11 cellular contexts compared by ENCODE assay signal in genomic region chr9:6272229-6272597, GRCh38. TPM values are rescaled to one million over a fixed set of nuclear protein-coding genes. Genes with fewer than 3 reads are reported as not detected.
DNase-seq lines count a peak whose midpoint lies in the region; ATAC-seq, FAIRE-seq and TF ChIP-seq lines count a peak whose summit lies in the region.
"Had no signal": no experiment of that assay in that cellular context is flagged by ENCODE, and none has a peak within 500 bp of the region (broad histone marks: within the 10 kb centered on the region; RNA-seq: fewer than 3 reads in every experiment).

No MANE protein-coding gene starts in this region.

- TF ChIP-seq EP300 in K562 (IDR thresholded peaks at IDR 0.05; ENCODE audit: low read length) = no peak

- H3K27ac Mint-ChIP-seq in activated naive CD4-positive, alpha-beta T cell treated with anti-CD3 and anti-CD28 coated beads for 36 hours = no peak overlapping the region
- no peak overlapping the region for H3K27ac Mint-ChIP-seq in endodermal cell
- H3K27ac Mint-ChIP-seq: brain; CD4-positive, CD25-positive, alpha-beta regulatory T cell had no signal

- H3K4me1 Mint-ChIP-seq in activated naive CD4-positive, alpha-beta T cell treated with anti-CD3 and anti-CD28 coated beads for 36 hours (ENCODE audit: low read depth) = no peaks in the 10 kb centered on the region
- peaks cover 7% of the 10 kb centered on the region for H3K4me1 Mint-ChIP-seq in endodermal cell
- H3K4me1 Mint-ChIP-seq: brain; CD4-positive, CD25-positive, alpha-beta regulatory T cell had no signal

- H3K9ac ChIP-seq in K562 (ENCODE audit: insufficient read depth in 1 of 2, low read depth in 2 of 2, low read length in 2 of 2) = no peak overlapping the region
- H3K9ac ChIP-seq in endodermal cell (ENCODE audit: extremely low read depth, low read length, poor library complexity, severe bottlenecking) = no peak overlapping the region

- TF ChIP-seq POLR2A in K562 (conservative IDR thresholded peaks at IDR 0.05) = no peak

- H3K4me1 ChIP-seq in K562 (replicated peaks in 1 of 2; ENCODE audit: control insufficient read depth in 2 of 2, insufficient read depth in 2 of 2, low read length in 2 of 2) = no peaks in the 10 kb centered on the region
- peaks cover 10% of the 10 kb centered on the region for H3K4me1 ChIP-seq in left ventricle myocardium inferior
- H3K4me1 ChIP-seq in endodermal cell (ENCODE audit: control insufficient read depth, insufficient read depth, low read length) = no peaks in the 10 kb centered on the region

- H3K27me3 ChIP-seq in K562 (ENCODE audit: control insufficient read depth in 2 of 2, insufficient read depth in 2 of 2, low read length in 2 of 2) = no peaks in the 10 kb centered on the region
- H3K27me3 ChIP-seq in left ventricle myocardium inferior (ENCODE audit: low read depth) = no peaks in the 10 kb centered on the region
- H3K27me3 ChIP-seq in endodermal cell (ENCODE audit: control insufficient read depth, insufficient read depth, low read length, poor library complexity, severe bottlenecking) = peaks cover 76% of the 10 kb centered on the region

- CTCF ChIA-PET in K562 (lab: Yijun Ruan, JAX; ENCODE audit: low intra/inter-chr PET ratio) = no interaction called here
- CTCF ChIA-PET in activated naive CD4-positive, alpha-beta T cell treated with anti-CD3 and anti-CD28 coated beads for 36 hours (lab: Charles Lee) = no interaction called here

- H3K36me3 Mint-ChIP-seq in activated naive CD4-positive, alpha-beta T cell treated with anti-CD3 and anti-CD28 coated beads for 36 hours (ENCODE audit: low read depth) = no peaks in the 10 kb centered on the region
- no peaks in the 10 kb centered on the region for H3K36me3 Mint-ChIP-seq in endodermal cell (ENCODE audit: low read depth)
- H3K36me3 Mint-ChIP-seq: brain; CD4-positive, CD25-positive, alpha-beta regulatory T cell had no signal

- POLR2A ChIA-PET in K562 (lab: Yijun Ruan, JAX) = interaction anchor here (0.5 kb wide), 1 partner anchor 163 kb away, joined by 3 read pairs; no protein-coding TSS in a partner anchor

- intact Hi-C loops in K562 (cut with micrococcal nuclease) (no loop called here), left ventricle myocardium inferior (cut with micrococcal nuclease) (no loop called here)
- intact Hi-C loops in activated naive CD4-positive, alpha-beta T cell treated with anti-CD3 and anti-CD28 coated beads for 36 hours (cut with micrococcal nuclease) = no loop called here

- H3K27ac ChIP-seq in K562 (ENCODE audit: extremely low read depth, low read depth, low read length) = no peak overlapping the region
- peak overlapping the region; percentile 81 for H3K27ac ChIP-seq in left ventricle myocardium inferior (replicated peaks)
- no peak overlapping the region for H3K27ac ChIP-seq in endodermal cell (ENCODE audit: low read depth, low read length)

- BruUV-seq in K562 (replicated peaks; lab: Mats Ljungman, UMichigan) = no TSS peak

- no peaks in the 10 kb centered on the region for H3K79me2 ChIP-seq in K562 (ENCODE audit: control insufficient read depth, insufficient read depth, low read length)

- no peak overlapping the region for H3K4me3 Mint-ChIP-seq in activated naive CD4-positive, alpha-beta T cell treated with anti-CD3 and anti-CD28 coated beads for 36 hours
- no peak overlapping the region for H3K4me3 Mint-ChIP-seq in endodermal cell
- H3K4me3 Mint-ChIP-seq: brain; CD4-positive, CD25-positive, alpha-beta regulatory T cell had no signal

- H2AFZ ChIP-seq in K562 (ENCODE audit: low read depth, low read length) = no peak overlapping the region

- ATAC-seq in K562 (no peak), GM19395 (IDR thresholded peaks at IDR 0.05; ENCODE audit: unreplicated experiment) (no peak)

- H3K4me3 ChIP-seq in K562 = no peak overlapping the region
- no peak overlapping the region for H3K4me3 ChIP-seq in left ventricle myocardium inferior
- H3K4me3 ChIP-seq in endodermal cell (ENCODE audit: low read length) = no peak overlapping the region

- H3K9me1 ChIP-seq in K562 (ENCODE audit: control insufficient read depth, insufficient read depth, low read length) = no peaks in the 10 kb centered on the region

- FAIRE-seq in K562 (lab: Jason Lieb, UNC) = no peak

- no peak for TF ChIP-seq RAD21 in K562 (CRISPR knock-in tag; conservative IDR thresholded peaks at IDR 0.05 in 1 of 2, IDR thresholded peaks at IDR 0.05 in 1 of 2)

- H3K9me3 ChIP-seq in K562 (replicated peaks; ENCODE audit: control insufficient read depth, insufficient read depth, low read depth, low read length) (no peaks in the 10 kb centered on the region), left ventricle myocardium inferior (replicated peaks) (no peaks in the 10 kb centered on the region), endodermal cell (ENCODE audit: control insufficient read depth, low read length) (no peaks in the 10 kb centered on the region)

- peak; percentile 60 for DNase-seq in DMS53 (lab: John Stamatoyannopoulos, UW)
- DNase-seq in K562 (ENCODE audit: extremely low read depth in 1 of 4, low spot score in 3 of 4) = no peak
- DNase-seq in left ventricle myocardium inferior = no peak
- DNase-seq in renal cortical epithelial cell (ENCODE audit: low read depth) = peak; percentile 81
- DNase-seq in NCI-H146 treated with DMSO at 0.1 percent for 48 hours (lab: John Stamatoyannopoulos, UW; ENCODE audit: unreplicated experiment) = no peak
- no peak for DNase-seq in activated naive CD4-positive, alpha-beta T cell treated with anti-CD3 and anti-CD28 coated beads for 36 hours
- no peak for DNase-seq in endodermal cell
- DNase-seq: CD4-positive, CD25-positive, alpha-beta regulatory T cell; head of caudate nucleus had no signal

- H3K36me3 ChIP-seq in K562 (ENCODE audit: control insufficient read depth, insufficient read depth, low read length) (no peaks in the 10 kb centered on the region), left ventricle myocardium inferior (no peaks in the 10 kb centered on the region), endodermal cell (ENCODE audit: control insufficient read depth, insufficient read depth, low read length) (no peaks in the 10 kb centered on the region)

- in situ Hi-C loops in K562 (cut with MboI) = no loop called here

- TF ChIP-seq CTCF in K562 (IDR thresholded peaks at IDR 0.05 in 2 of 3, conservative IDR thresholded peaks at IDR 0.05 in 1 of 3; ENCODE audit: insufficient read depth in 2 of 3, low read depth in 1 of 3, low read length in 3 of 3) = no peak
- no peak for TF ChIP-seq CTCF in left ventricle myocardium inferior (IDR thresholded peaks at IDR 0.05; ENCODE audit: borderline replicate concordance)
- TF ChIP-seq CTCF in endodermal cell (conservative IDR thresholded peaks at IDR 0.05) = no peak

- H3K9me3 Mint-ChIP-seq in activated naive CD4-positive, alpha-beta T cell treated with anti-CD3 and anti-CD28 coated beads for 36 hours = no peaks in the 10 kb centered on the region
- no peaks in the 10 kb centered on the region for H3K9me3 Mint-ChIP-seq in endodermal cell
- H3K9me3 Mint-ChIP-seq: brain; CD4-positive, CD25-positive, alpha-beta regulatory T cell had no signal

- peaks cover 5% of the 10 kb centered on the region for H3K27me3 Mint-ChIP-seq in activated naive CD4-positive, alpha-beta T cell treated with anti-CD3 and anti-CD28 coated beads for 36 hours (ENCODE audit: low read depth)
- H3K27me3 Mint-ChIP-seq in endodermal cell (ENCODE audit: insufficient read depth) = peaks cover 72% of the 10 kb centered on the region
- H3K27me3 Mint-ChIP-seq: brain; CD4-positive, CD25-positive, alpha-beta regulatory T cell had no signal

- H3K4me2 ChIP-seq in K562 (ENCODE audit: insufficient read depth, low read length) = no peak overlapping the region

- H4K20me1 ChIP-seq in K562 (replicated peaks; ENCODE audit: control insufficient read depth, insufficient read depth, low read length) = no peaks in the 10 kb centered on the region

RNA-seq across cellular contexts. Expression of gene TPD52L3, which starts 56.0 kb away (rescaled TPM):
- not detected in 2 replicates for total RNA-seq in K562 (2011; cell fraction: chromatin; rRNA removed; ENCODE audit: low replicate concordance)
- total RNA-seq in K562 (2011; cell fraction: nucleolus; rRNA removed) = not detected in 2 replicates
- total RNA-seq in K562 (2011; cell fraction: nucleoplasm; rRNA removed) = not detected in 2 replicates
- total RNA-seq in K562 (2014; rRNA removed) = not detected in 2 replicates
- total RNA-seq in K562 (2014; rRNA removed; fragmentation: Illumina TruSeq; extraction: Trizol) = not detected in 2 replicates
- not detected in 2 replicates for total RNA-seq in K562 (2015; rRNA removed; fragmentation: Illumina TruSeq; extraction: Trizol)
- total RNA-seq in K562 (2021) = not detected in 2 replicates
- not detected in 2 replicates for polyA plus RNA-seq in K562 (2011; rRNA removed)
- polyA plus RNA-seq in K562 (2011; cell fraction: cytosol; rRNA removed) = not detected in 2 replicates
- not detected in 2 replicates for polyA plus RNA-seq in K562 (2011; cell fraction: nucleus; rRNA removed)
- not detected in 2 replicates for polyA plus RNA-seq in K562 (2012)
- not detected in 2 replicates for polyA plus RNA-seq in K562 (2014; fragmentation: Illumina TruSeq; extraction: Trizol)
- not detected for polyA plus RNA-seq in K562 (2014; fragmentation: Nextera tagmentation; extraction: Ambion mirVana)
- not detected in 2 replicates for polyA plus RNA-seq in K562 (2014; rRNA removed)
- not detected in 2 replicates for polyA minus RNA-seq in K562 (2011; rRNA and poly(A)+ RNA removed)
- polyA minus RNA-seq in K562 (2011; cell fraction: cytosol; rRNA and poly(A)+ RNA removed) = not detected in 2 replicates
- not detected in 2 replicates for polyA minus RNA-seq in K562 (2011; cell fraction: nucleus; rRNA and poly(A)+ RNA removed)
- total RNA-seq in left ventricle myocardium inferior = not detected
- total RNA-seq in renal cortical epithelial cell = not detected in 2 replicates
- not detected for total RNA-seq in activated naive CD4-positive, alpha-beta T cell treated with anti-CD3 and anti-CD28 coated beads for 36 hours
- not detected for total RNA-seq in endodermal cell
- not detected for polyA plus RNA-seq in endodermal cell (2013, experiment 1 of 2)
- not detected for polyA plus RNA-seq in endodermal cell (2013, experiment 2 of 2)
- total RNA-seq: CD4-positive, CD25-positive, alpha-beta regulatory T cell had no signal
- polyA plus RNA-seq: CD4-positive, CD25-positive, alpha-beta regulatory T cell had no signal

RNA-seq across cellular contexts. Expression of gene IL33, which starts 56.6 kb away (rescaled TPM):
- not detected in 2 replicates for total RNA-seq in K562 (2011; cell fraction: chromatin; rRNA removed; ENCODE audit: low replicate concordance)
- total RNA-seq in K562 (2011; cell fraction: nucleolus; rRNA removed) = not detected in 2 replicates
- total RNA-seq in K562 (2011; cell fraction: nucleoplasm; rRNA removed) = not detected in 2 replicates
- total RNA-seq in K562 (2014; rRNA removed) (not detected in 2 replicates), K562 (2014; rRNA removed; fragmentation: Illumina TruSeq; extraction: Trizol) (not detected in 2 replicates), K562 (2015; rRNA removed; fragmentation: Illumina TruSeq; extraction: Trizol) (not detected in 2 replicates), K562 (2021) (0.09 TPM in 1 of 2 replicates, not detected in the other), left ventricle myocardium inferior (27.1 TPM), renal cortical epithelial cell (0.25 and 0.35 TPM in 2 replicates), endodermal cell (under 1 TPM; 0.33 to 0.97 TPM)
- polyA plus RNA-seq in K562 (2011; rRNA removed) (not detected in 2 replicates), K562 (2014; fragmentation: Illumina TruSeq; extraction: Trizol) (not detected in 2 replicates), K562 (2014; fragmentation: Nextera tagmentation; extraction: Ambion mirVana) (not detected), K562 (2014; rRNA removed) (not detected in 2 replicates)
- not detected in 2 replicates for polyA plus RNA-seq in K562 (2011; cell fraction: cytosol; rRNA removed)
- polyA plus RNA-seq in K562 (2011; cell fraction: nucleus; rRNA removed) = not detected in 2 replicates
- 0.04 TPM in 1 of 2 replicates, not detected in the other for polyA plus RNA-seq in K562 (2012)
- not detected in 2 replicates for polyA minus RNA-seq in K562 (2011; rRNA and poly(A)+ RNA removed)
- not detected in 2 replicates for polyA minus RNA-seq in K562 (2011; cell fraction: cytosol; rRNA and poly(A)+ RNA removed)
- polyA minus RNA-seq in K562 (2011; cell fraction: nucleus; rRNA and poly(A)+ RNA removed) = not detected in 2 replicates
- not detected for total RNA-seq in activated naive CD4-positive, alpha-beta T cell treated with anti-CD3 and anti-CD28 coated beads for 36 hours
- polyA plus RNA-seq in endodermal cell (2013, experiment 1 of 2) = not detected
- not detected for polyA plus RNA-seq in endodermal cell (2013, experiment 2 of 2)
- total RNA-seq: CD4-positive, CD25-positive, alpha-beta regulatory T cell had no signal
- polyA plus RNA-seq: CD4-positive, CD25-positive, alpha-beta regulatory T cell had no signal

Comparison
In these comparisons a context has a peak if more than half of its experiments do, and no peak if none do; other contexts are left out.
1. DNase-seq: peak in DMS53 (single experiment) and renal cortical epithelial cell (single experiment); none in K562 (0 of 4), left ventricle myocardium inferior (single experiment), NCI-H146 treated with DMSO at 0.1 percent for 48 hours (single experiment), activated naive CD4-positive, alpha-beta T cell treated with anti-CD3 and anti-CD28 coated beads for 36 hours (single experiment) and endodermal cell (single experiment).
2. RNA of gene IL33, which starts 56.6 kb away (total RNA-seq): 27.1 TPM in left ventricle myocardium inferior (single experiment); 0.33 to 0.97 TPM in endodermal cell, 0.25 to 0.35 TPM in renal cortical epithelial cell, 0.09 TPM in K562 and not detected in activated naive CD4-positive, alpha-beta T cell treated with anti-CD3 and anti-CD28 coated beads for 36 hours; every median in the first group is over 10 times any median in the second.